18 cellular contexts compared by ENCODE assay signal in genomic region chr3:124972457-124972856, GRCh38. TPM values are rescaled to one million over a fixed set of nuclear protein-coding genes. Genes with fewer than 3 reads are reported as not detected.
DNase-seq lines count a peak whose midpoint lies in the region; ATAC-seq and TF ChIP-seq lines count a peak whose summit lies in the region.
"Had no signal": no experiment of that assay in that cellular context is flagged by ENCODE, and none has a peak within 500 bp of the region (broad histone marks: within the 10 kb centered on the region; RNA-seq: fewer than 3 reads in every experiment).

No MANE protein-coding gene starts in this region.

- peaks cover 4% of the 10 kb centered on the region for H3K27me3 Mint-ChIP-seq in nephron progenitor cell (ENCODE audit: low read depth, poor library complexity)
- H3K27me3 Mint-ChIP-seq in activated naive CD8-positive, alpha-beta T cell treated with anti-CD3 and anti-CD28 coated beads, Interleukin-2, amount 50 U/mL, for 24 hours: no peaks in the 10 kb centered on the region
- H3K27me3 Mint-ChIP-seq: activated B cell treated with CpG ODN at 0.5 μM for 24 hours had no signal

- H3K36me3 Mint-ChIP-seq in nephron progenitor cell (ENCODE audit: low read depth): peaks cover 32% of the 10 kb centered on the region
- H3K36me3 Mint-ChIP-seq in activated naive CD8-positive, alpha-beta T cell treated with anti-CD3 and anti-CD28 coated beads, Interleukin-2, amount 50 U/mL, for 24 hours (ENCODE audit: low read depth): peaks cover 28% of the 10 kb centered on the region

- H3K4me3 ChIP-seq in LNCaP clone FGC (ENCODE audit: low read depth, low read length): no peak overlapping the region
- H3K4me3 ChIP-seq: cardiac muscle cell, esophagus muscularis mucosa, skin epidermis, thoracic aorta had no signal

- DNase-seq in DMS153 (lab: John Stamatoyannopoulos, UW) (peak; percentile 63), LNCaP clone FGC (ENCODE audit: low read depth) (peak; percentile 63), SHP77 treated with DMSO at 0.1 percent for 48 hours (lab: John Stamatoyannopoulos, UW) (peak; percentile 46), nephron progenitor cell (no peak), omental fat pad (ENCODE audit: low spot score) (no peak)
- DNase-seq in activated naive CD8-positive, alpha-beta T cell treated with anti-CD3 and anti-CD28 coated beads, Interleukin-2, amount 50 U/mL, for 24 hours: no peak
- DNase-seq: activated B cell treated with CpG ODN at 0.5 μM for 24 hours; effector CD4-positive, alpha-beta T cell; H9 had no signal

- peaks cover 16% of the 10 kb centered on the region for H3K9me3 Mint-ChIP-seq in nephron progenitor cell
- no peaks in the 10 kb centered on the region for H3K9me3 Mint-ChIP-seq in activated naive CD8-positive, alpha-beta T cell treated with anti-CD3 and anti-CD28 coated beads, Interleukin-2, amount 50 U/mL, for 24 hours
- H3K9me3 Mint-ChIP-seq: activated B cell treated with CpG ODN at 0.5 μM for 24 hours had no signal

- peak overlapping the region; percentile 80 for H3K27ac Mint-ChIP-seq in nephron progenitor cell
- no peak overlapping the region for H3K27ac Mint-ChIP-seq in activated naive CD8-positive, alpha-beta T cell treated with anti-CD3 and anti-CD28 coated beads, Interleukin-2, amount 50 U/mL, for 24 hours
- H3K27ac Mint-ChIP-seq: activated B cell treated with CpG ODN at 0.5 μM for 24 hours had no signal

- H3K4me3 Mint-ChIP-seq in nephron progenitor cell: no peak overlapping the region
- no peak overlapping the region for H3K4me3 Mint-ChIP-seq in activated naive CD8-positive, alpha-beta T cell treated with anti-CD3 and anti-CD28 coated beads, Interleukin-2, amount 50 U/mL, for 24 hours
- H3K4me3 Mint-ChIP-seq: activated B cell treated with CpG ODN at 0.5 μM for 24 hours, H9 had no signal

- no peak for ATAC-seq in activated CD4-positive, CD25-positive, alpha-beta regulatory T cell treated with anti-CD3 and anti-CD28 coated beads, Interleukin-2, amount 50 U/mL, for 24 hours
- ATAC-seq in omental fat pad (ENCODE audit: low FRiP score): no peak
- no peak for ATAC-seq in activated naive CD8-positive, alpha-beta T cell treated with anti-CD3 and anti-CD28 coated beads, Interleukin-2, amount 50 U/mL, for 24 hours
- ATAC-seq: Right ventricle myocardium inferior had no signal

- TF ChIP-seq CTCF in LNCaP clone FGC (IDR thresholded peaks at IDR 0.05; ENCODE audit: control insufficient read depth, extremely low read depth, insufficient read depth) (no peak), nephron progenitor cell (IDR thresholded peaks at IDR 0.05) (no peak), omental fat pad (IDR thresholded peaks at IDR 0.05) (no peak)

- peaks cover 38% of the 10 kb centered on the region for H3K4me1 Mint-ChIP-seq in nephron progenitor cell
- peaks cover 6% of the 10 kb centered on the region for H3K4me1 Mint-ChIP-seq in activated naive CD8-positive, alpha-beta T cell treated with anti-CD3 and anti-CD28 coated beads, Interleukin-2, amount 50 U/mL, for 24 hours
- H3K4me1 Mint-ChIP-seq: activated B cell treated with CpG ODN at 0.5 μM for 24 hours, H9 had no signal

RNA-seq across cellular contexts. Expression of gene MUC13, which starts 37.9 kb away (rescaled TPM):
- total RNA-seq in omental fat pad: not detected
- total RNA-seq: activated B cell treated with CpG ODN at 0.5 μM for 24 hours; activated CD8-positive, alpha-beta memory T cell treated with anti-CD3 and anti-CD28 coated beads for 36 hours; cardiac muscle cell; H9; lower leg skin; Right ventricle myocardium inferior; T-helper 2 cell treated with Interferon-gamma antibody and Interleukin-4, amounts not matched to agents 100 ng/mL and 5 ng/mL, for 36 hours had no signal

Comparison
In these comparisons a context has a peak if more than half of its experiments do, and no peak if none do; other contexts are left out.
1. DNase-seq: peak in DMS153 (single experiment), LNCaP clone FGC (single experiment) and SHP77 treated with DMSO at 0.1 percent for 48 hours (single experiment); none in nephron progenitor cell (single experiment), omental fat pad (single experiment) and activated naive CD8-positive, alpha-beta T cell treated with anti-CD3 and anti-CD28 coated beads, Interleukin-2, amount 50 U/mL, for 24 hours (single experiment).